In genomic region chr4:162274354-162274753, GRCh38 we compare ENCODE assay signal across 12 cellular contexts.
DNase-seq lines count a peak whose midpoint lies in the region; ATAC-seq and TF ChIP-seq lines count a peak whose summit lies in the region.
"Had no signal": no experiment of that assay in that cellular context is flagged by ENCODE, and none has a peak within 500 bp of the region (broad histone marks: within the 10 kb centered on the region; RNA-seq: fewer than 3 reads in every experiment).

No MANE protein-coding gene starts in this region.

- TF ChIP-seq CTCF in HCT116 (IDR thresholded peaks at IDR 0.05 in 2 of 3, conservative IDR thresholded peaks at IDR 0.05 in 1 of 3; ENCODE audit: borderline replicate concordance in 1 of 3, insufficient read depth in 1 of 3, low read depth in 2 of 3, low read length in 2 of 3) (no peak), lower lobe of right lung (IDR thresholded peaks at IDR 0.05) (no peak)

- no peak overlapping the region; the same call in 1 of the 2 replicates for H3K4me2 ChIP-seq in HCT116 (ENCODE audit: low read length)

- no peaks in the 10 kb centered on the region for H3K9me3 ChIP-seq in HCT116 (ENCODE audit: control insufficient read depth in 1 of 2, insufficient read depth in 1 of 2, low read depth in 1 of 2, low read length in 2 of 2)
- no peaks in the 10 kb centered on the region for H3K9me3 ChIP-seq in lower lobe of right lung

- no peak overlapping the region for H3K4me3 ChIP-seq in HCT116 (replicated peaks in 1 of 2; ENCODE audit: low read depth in 1 of 2, low read length in 2 of 2)
- no peak overlapping the region for H3K4me3 ChIP-seq in lower lobe of right lung

- H3K4me1 ChIP-seq in HCT116 (ENCODE audit: control insufficient read depth in 1 of 2, insufficient read depth in 2 of 2, low read length in 2 of 2) (peaks cover 0 to 5% of the 10 kb centered on the region in 2 experiments; a peak in 1 of 4 replicates), lower lobe of right lung (no peaks in the 10 kb centered on the region)

- no peak overlapping the region for H2AFZ ChIP-seq in HCT116 (ENCODE audit: low read depth, low read length, poor library complexity, severe bottlenecking)

- H3K79me2 ChIP-seq in HCT116 (ENCODE audit: insufficient read depth, low read length): no peaks in the 10 kb centered on the region

- H3K36me3 ChIP-seq in HCT116 (ENCODE audit: control insufficient read depth in 1 of 2, insufficient read depth in 2 of 2, low read length in 2 of 2): no peaks in the 10 kb centered on the region
- H3K36me3 ChIP-seq in lower lobe of right lung: no peaks in the 10 kb centered on the region

- BruUV-seq in HCT116 (replicated peaks; lab: Mats Ljungman, UMichigan): no TSS peak

- no peak overlapping the region for H3K27ac ChIP-seq in HCT116 (ENCODE audit: low read depth, low read length)
- no peak overlapping the region for H3K27ac ChIP-seq in lower lobe of right lung

- CTCF ChIA-PET in HCT116 (lab: Charles Lee): no interaction called here

- intact Hi-C loops in HCT116 (cut with micrococcal nuclease): no loop called here
- intact Hi-C loops in sciatic nerve (cut with DNase I): no loop called here
- intact Hi-C loops in lower lobe of right lung (cut with DNase I): no loop called here

- DNase-seq in HCT116 (ENCODE audit: low read depth, low spot score) (no peak), glomerular visceral epithelial cell (ENCODE audit: extremely low spot score) (peak; percentile 62), SHP77 (lab: John Stamatoyannopoulos, UW) (no peak), cerebellar nuclear complex (lab: John Stamatoyannopoulos, UW) (no peak), sciatic nerve (ENCODE audit: low spot score) (no peak), lower lobe of right lung (no peak)
- DNase-seq: activated CD4-positive, alpha-beta T cell treated with anti-CD3 and anti-CD28 coated beads for 4 hours; GDM1; mesenchymal stem cell; stimulated activated CD4-positive, alpha-beta T cell treated with anti-CD3 and anti-CD28 coated beads, Interleukin-4, amount 100 ng/mL, for 4 hours had no signal

- TF ChIP-seq POLR2A in HCT116 (IDR thresholded peaks at IDR 0.05; ENCODE audit: borderline replicate concordance, extremely low read depth, insufficient read depth, insufficient read length): no peak

- no peak for TF ChIP-seq RAD21 in HCT116 (IDR thresholded peaks at IDR 0.05; ENCODE audit: low read depth)

- ATAC-seq in GM18519 (IDR thresholded peaks at IDR 0.05; ENCODE audit: low FRiP score, unreplicated experiment) (peak; percentile 93), HCT116 (no peak), HG03575 (IDR thresholded peaks at IDR 0.05; ENCODE audit: extremely low read depth, insufficient number of reproducible peaks, low FRiP score, unreplicated experiment) (peak; percentile 85), sciatic nerve (no peak), lower lobe of right lung (no peak)

- H3K9ac ChIP-seq in HCT116 (ENCODE audit: low read length): no peak overlapping the region

- no peaks in the 10 kb centered on the region for H4K20me1 ChIP-seq in HCT116 (ENCODE audit: insufficient read depth)

- RAD21 ChIA-PET in HCT116 (lab: Charles Lee; ENCODE audit: low non-redundant PET in 1 of 2, low total read pairs in 2 of 2, uncharacterized antibody in 2 of 2, unreplicated experiment in 2 of 2): no interaction called here

- POLR2A ChIA-PET in HCT116 (lab: Charles Lee): no interaction called here

- no peaks in the 10 kb centered on the region for H3K9me2 ChIP-seq in HCT116 (ENCODE audit: insufficient read depth)

- H3K27me3 ChIP-seq in HCT116 (ENCODE audit: insufficient read depth, low read length): no peaks in the 10 kb centered on the region
- no peaks in the 10 kb centered on the region for H3K27me3 ChIP-seq in lower lobe of right lung (ENCODE audit: low read depth)

TF ChIP-seq in HCT116, 20 proteins besides CTCF, POLR2A, EP300 and RAD21:
- peak; percentile 20; the same call in 1 of the 2 replicates for TF ChIP-seq CBX3 (IDR thresholded peaks at IDR 0.05; ENCODE audit: low read depth)
- TF ChIP-seq, protein P1, sequence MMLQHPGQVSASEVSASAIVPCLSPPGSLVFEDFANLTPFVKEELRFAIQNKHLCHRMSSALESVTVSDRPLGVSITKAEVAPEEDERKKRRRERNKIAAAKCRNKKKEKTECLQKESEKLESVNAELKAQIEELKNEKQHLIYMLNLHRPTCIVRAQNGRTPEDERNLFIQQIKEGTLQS (IDR thresholded peaks at IDR 0.05): no peak

Comparison
In these comparisons a context has a peak if more than half of its experiments do, and no peak if none do; other contexts are left out.
1. ATAC-seq: peak in GM18519 (single experiment) and HG03575 (single experiment); none in HCT116 (single experiment), sciatic nerve (single experiment) and lower lobe of right lung (0 of 2).